Comparison of ENCODE assay signal across 24 cellular contexts in genomic region chr13:113360446-113360845, GRCh38. TPM values are rescaled to one million over a fixed set of nuclear protein-coding genes. Genes with fewer than 3 reads are reported as not detected.
"Had no signal": no experiment of that assay in that cellular context is flagged by ENCODE, and none has a peak within 500 bp of the region (broad histone marks: within the 10 kb centered on the region; RNA-seq: fewer than 3 reads in every experiment).

No MANE protein-coding gene starts in this region.

- FAIRE-seq: colon, keratinocyte, pancreas had no signal

- H3K9me3 ChIP-seq: gastrocnemius medialis, neutrophil, pancreas, right atrium auricular region, spleen, transverse colon, vagina had no signal

- H3K4me3 ChIP-seq: dorsolateral prefrontal cortex, gastrocnemius medialis, pancreas, right atrium auricular region, skin epidermis, spleen, transverse colon, vagina had no signal

- DNase-seq: effector CD4-positive, alpha-beta T cell; foreskin fibroblast; gastrocnemius medialis; mammary epithelial cell; mesendoderm; natural killer cell; spleen; stimulated activated CD4-positive, alpha-beta T cell treated with anti-CD3 and anti-CD28 coated beads, Interleukin-4, amount 100 ng/mL, for 4 hours; stimulated activated naive CD8-positive, alpha-beta T cell treated with anti-CD3 and anti-CD28 coated beads, Interleukin-15, Interleukin-2, amounts not matched to agents 100 U/mL and 50 U/mL, for 24 hours; substantia nigra; transverse colon had no signal

- ATAC-seq: esophagus mucosa; gastrocnemius medialis; natural killer cell; pancreas; stimulated activated memory B cell treated with anti-CD40 and anti-IgM and Interleukin-4, amounts not matched to agents 10 μg/mL and 1 μg/mL and 100 μg/mL, for 72 hours; stimulated activated naive CD8-positive, alpha-beta T cell treated with anti-CD3 and anti-CD28 coated beads, Interleukin-15, Interleukin-2, amounts not matched to agents 100 U/mL and 50 U/mL, for 24 hours had no signal

- H3K4me3 Mint-ChIP-seq: natural killer cell; stimulated activated memory B cell treated with anti-CD40 and anti-IgM and Interleukin-4, amounts not matched to agents 10 μg/mL and 1 μg/mL and 100 μg/mL, for 72 hours had no signal

- H3K36me3 Mint-ChIP-seq: natural killer cell; stimulated activated memory B cell treated with anti-CD40 and anti-IgM and Interleukin-4, amounts not matched to agents 10 μg/mL and 1 μg/mL and 100 μg/mL, for 72 hours had no signal

- H3K27ac ChIP-seq: dorsolateral prefrontal cortex, epithelial cell of prostate, gastrocnemius medialis, neutrophil, pancreas, right atrium auricular region, skin epidermis, spleen, transverse colon, vagina had no signal

- H3K27me3 ChIP-seq: gastrocnemius medialis, pancreas, right atrium auricular region, vagina had no signal

- H3K27ac Mint-ChIP-seq: natural killer cell; progenitor cell of endocrine pancreas; stimulated activated memory B cell treated with anti-CD40 and anti-IgM and Interleukin-4, amounts not matched to agents 10 μg/mL and 1 μg/mL and 100 μg/mL, for 72 hours had no signal

- H3K4me1 Mint-ChIP-seq: natural killer cell had no signal

- H3K27me3 Mint-ChIP-seq: progenitor cell of endocrine pancreas had no signal

- H3K36me3 ChIP-seq: gastrocnemius medialis, neutrophil, pancreas, right atrium auricular region, spleen, transverse colon, vagina had no signal

- H3K9me3 Mint-ChIP-seq: natural killer cell; stimulated activated memory B cell treated with anti-CD40 and anti-IgM and Interleukin-4, amounts not matched to agents 10 μg/mL and 1 μg/mL and 100 μg/mL, for 72 hours had no signal

RNA-seq across cellular contexts. Expression of gene GRTP1, which starts 3.5 kb away (rescaled TPM):
- total RNA-seq: glomerular endothelial cell, natural killer cell had no signal
